12 cellular contexts compared by ENCODE assay signal in the genomic region with DNA sequence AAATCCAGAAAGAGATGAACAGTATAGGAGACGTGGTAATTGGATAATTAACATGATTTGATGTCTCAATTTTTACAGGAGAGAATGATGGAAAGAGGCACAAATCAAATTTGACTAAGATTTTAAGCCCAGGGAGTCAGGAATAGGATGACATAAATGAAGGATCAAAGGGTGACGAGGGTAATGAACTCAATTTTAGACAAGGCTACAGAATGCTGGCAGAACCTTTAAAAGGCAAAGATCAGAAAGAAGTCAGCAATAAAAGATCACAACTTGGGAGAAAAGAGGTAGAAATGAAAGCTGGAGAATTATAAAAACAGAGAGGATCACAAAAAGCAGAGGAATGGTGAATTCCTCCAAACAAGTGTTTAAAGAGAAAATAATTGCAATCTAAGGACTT. TPM values are rescaled to one million over a fixed set of nuclear protein-coding genes. Genes with fewer than 3 reads are reported as not detected.
"Had no signal": no experiment of that assay in that cellular context is flagged by ENCODE, and none has a peak within 500 bp of the region (broad histone marks: within the 10 kb centered on the region; RNA-seq: fewer than 3 reads in every experiment).

No MANE protein-coding gene starts in this region.

- H3K4me3 Mint-ChIP-seq: GM23338, H9, HFFc6 had no signal

- ATAC-seq: GM23338, HCT116 had no signal

- H3K36me3 ChIP-seq: HAP-1 had no signal

- H3K27ac ChIP-seq: GM23248 had no signal

- H3K4me3 ChIP-seq: GM23248, GM23338, HAP-1 had no signal

- H3K27ac Mint-ChIP-seq: GM23338, H9, HFFc6 had no signal

- H3K9ac ChIP-seq: GM23248 had no signal

- H3K4me2 ChIP-seq: GM23338 had no signal

- FAIRE-seq: H1, H54 had no signal

- H3K4me1 ChIP-seq: HAP-1 had no signal

- H2AFZ ChIP-seq: GM23248, GM23338 had no signal

- H3K4me1 Mint-ChIP-seq: GM23338, H9 had no signal

- H3K9me3 ChIP-seq: HAP-1 had no signal

- DNase-seq: GM23248, GOT3, H7, H9, HCEC 1CT, HFFc6 had no signal

RNA-seq across cellular contexts. Expression of a gene that starts 13.0 kb away (rescaled TPM):
- total RNA-seq: GM23248, GM23338, H1, H4, H7, H9, HFFc6 had no signal
- polyA plus RNA-seq: GM23248, GM23338, H1 had no signal

RNA-seq across cellular contexts. Expression of a gene that starts 13.4 kb away (rescaled TPM):
- total RNA-seq: GM23248, GM23338, H1, H4, H7, H9, HFFc6 had no signal
- polyA plus RNA-seq: GM23248, GM23338, H1 had no signal

RNA-seq across cellular contexts. Expression of a gene that starts 54.4 kb away (rescaled TPM):
- total RNA-seq: GM23248, GM23338, H1, H4, H7, H9, HFFc6 had no signal
- polyA plus RNA-seq: GM23248, GM23338, H1 had no signal
